22 cellular contexts compared by ENCODE assay signal in the genomic region with DNA sequence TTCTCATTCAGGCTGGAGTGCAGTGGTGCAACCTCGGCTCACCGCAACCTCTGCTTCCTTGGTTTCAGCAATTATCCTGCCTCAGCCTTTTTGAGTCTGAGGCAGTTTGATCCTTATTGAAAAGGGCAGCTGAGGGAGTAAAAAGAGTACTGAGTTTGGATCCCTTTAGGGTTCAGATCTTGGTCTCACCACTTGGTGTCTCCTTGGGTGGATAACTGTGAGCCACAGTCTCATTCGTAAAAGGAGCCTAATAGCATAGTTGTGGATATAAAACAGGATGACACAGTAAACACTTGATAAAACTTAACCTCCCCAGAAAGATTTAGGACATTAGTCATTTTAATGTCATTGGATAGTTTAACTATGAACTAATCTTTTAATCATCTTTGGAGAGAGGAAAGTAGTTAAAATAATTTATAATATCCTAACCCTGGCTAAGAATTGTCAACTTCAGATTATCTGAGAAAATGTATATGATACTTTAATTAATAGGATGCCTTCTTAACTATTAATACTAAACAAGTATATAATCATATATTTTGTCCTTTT.
DNase-seq lines count a peak whose midpoint lies in the region; TF ChIP-seq lines count a peak whose summit lies in the region.
"Had no signal": no experiment of that assay in that cellular context is flagged by ENCODE, and none has a peak within 500 bp of the region (broad histone marks: within the 10 kb centered on the region; RNA-seq: fewer than 3 reads in every experiment).

No MANE protein-coding gene starts in this region.

- peaks cover 12% of the 10 kb centered on the region for H3K4me1 Mint-ChIP-seq in neural progenitor cell
- H3K4me1 Mint-ChIP-seq: activated CD4-positive, alpha-beta T cell treated with anti-CD3 and anti-CD28 coated beads, Interleukin-2, amount 10 ng/mL, durations not matched to agents 7 days and 5 days; activated naive CD8-positive, alpha-beta T cell treated with anti-CD3 and anti-CD28 coated beads, Interleukin-2, amount 50 U/mL, for 24 hours; B cell; naive B cell had no signal

- no peak overlapping the region for H3K27ac Mint-ChIP-seq in neural progenitor cell
- H3K27ac Mint-ChIP-seq: activated CD4-positive, alpha-beta T cell treated with anti-CD3 and anti-CD28 coated beads, Interleukin-2, amount 10 ng/mL, durations not matched to agents 7 days and 5 days; activated naive CD8-positive, alpha-beta T cell treated with anti-CD3 and anti-CD28 coated beads, Interleukin-2, amount 50 U/mL, for 24 hours; B cell; naive B cell had no signal

- H3K4me2 ChIP-seq in neural progenitor cell (no peak overlapping the region), neuronal stem cell (ENCODE audit: insufficient read depth, low read length, poor library complexity, severe bottlenecking) (no peak overlapping the region)
- H3K4me2 ChIP-seq: hepatocyte had no signal

- no peak overlapping the region for H3K23ac ChIP-seq in neuronal stem cell (ENCODE audit: low read depth, low read length, poor library complexity)

- H3K36me3 Mint-ChIP-seq in neural progenitor cell: no peaks in the 10 kb centered on the region
- H3K36me3 Mint-ChIP-seq: naive B cell had no signal

- H2BK15ac ChIP-seq in neuronal stem cell (ENCODE audit: low read length): no peak overlapping the region

- no peak overlapping the region for H2BK12ac ChIP-seq in neuronal stem cell (ENCODE audit: low read length)

- no peaks in the 10 kb centered on the region for H3K27me3 ChIP-seq in BJ (ENCODE audit: control insufficient read depth, insufficient read depth, low read length)
- no peaks in the 10 kb centered on the region for H3K27me3 ChIP-seq in neural progenitor cell
- H3K27me3 ChIP-seq in neuronal stem cell (ENCODE audit: control insufficient read depth in 3 of 3, insufficient read depth in 3 of 3, low read depth in 1 of 3, low read length in 3 of 3): no peaks in the 10 kb centered on the region
- H3K27me3 ChIP-seq: hepatocyte, tibial artery had no signal

- H2AK5ac ChIP-seq in neuronal stem cell (ENCODE audit: low read depth, low read length): no peak overlapping the region

- H3K4me3 Mint-ChIP-seq in neural progenitor cell: no peak overlapping the region
- H3K4me3 Mint-ChIP-seq: activated CD4-positive, alpha-beta T cell treated with anti-CD3 and anti-CD28 coated beads, Interleukin-2, amount 10 ng/mL, durations not matched to agents 7 days and 5 days; activated naive CD8-positive, alpha-beta T cell treated with anti-CD3 and anti-CD28 coated beads, Interleukin-2, amount 50 U/mL, for 24 hours; B cell; naive B cell had no signal

- H3K9me3 Mint-ChIP-seq in neural progenitor cell: peaks cover 4% of the 10 kb centered on the region
- H3K9me3 Mint-ChIP-seq: activated CD4-positive, alpha-beta T cell treated with anti-CD3 and anti-CD28 coated beads, Interleukin-2, amount 10 ng/mL, durations not matched to agents 7 days and 5 days; activated naive CD8-positive, alpha-beta T cell treated with anti-CD3 and anti-CD28 coated beads, Interleukin-2, amount 50 U/mL, for 24 hours had no signal

- H3K4me1 ChIP-seq in neural progenitor cell (peaks cover 27% of the 10 kb centered on the region), neuronal stem cell (ENCODE audit: control insufficient read depth in 2 of 2, insufficient read depth in 1 of 2, low read depth in 1 of 2, low read length in 2 of 2) (peaks cover 5 to 14% of the 10 kb centered on the region in 2 donors)
- H3K4me1 ChIP-seq: left ventricle myocardium inferior, tibial artery had no signal

- DNase-seq in BJ (ENCODE audit: low read depth): peak; percentile 68
- DNase-seq in HT1080 (ENCODE audit: low read depth): peak; percentile 17
- DNase-seq in fibroblast of gingiva (ENCODE audit: low read depth): peak; percentile 1
- DNase-seq in neural progenitor cell (ENCODE audit: low spot score): peak; percentile 5
- DNase-seq in mucosa of gallbladder (ENCODE audit: low spot score): no peak
- DNase-seq in neuronal stem cell (ENCODE audit: low spot score): no peak
- DNase-seq in NCI-H774 (lab: John Stamatoyannopoulos, UW): no peak
- no peak for DNase-seq in effector CD8-positive, alpha-beta T cell (lab: John Stamatoyannopoulos, UW)
- DNase-seq: activated CD4-positive, alpha-beta T cell treated with anti-CD3 and anti-CD28 coated beads, Interleukin-2, amount 10 ng/mL, durations not matched to agents 7 days and 5 days; activated naive CD8-positive, alpha-beta T cell treated with anti-CD3 and anti-CD28 coated beads, Interleukin-2, amount 50 U/mL, for 24 hours; activated T-cell treated with anti-CD3 and anti-CD28 coated beads, Interleukin-2, amount 50 U/mL, for 1 hour; cerebellar nuclear complex; DMS 273 treated with DMSO at 0.1 percent for 48 hours; left ventricle myocardium inferior; MV-4-11; naive B cell; NK-92 treated with Interleukin-12 subunit alpha and Interleukin-12 subunit beta, amount 100 ng/mL, for 24 hours; SHP77 treated with DMSO at 0.1 percent for 48 hours; stimulated activated CD4-positive, alpha-beta T cell treated with anti-CD3 and anti-CD28 coated beads, Interleukin-2, amount 100 ng/mL, for 24 hours; tibial artery had no signal

- no CpG with 5 or more reads among the region's 3 CpGs for WGBS in neuronal stem cell (ENCODE audit: extremely low coverage in 2 of 2, insufficient read length in 2 of 2, insufficient replicate concordance in 1 of 2), 2 donors

- H3F3A ChIP-seq in neural progenitor cell (ENCODE audit: low read depth): peaks cover 9% of the 10 kb centered on the region

- no peaks in the 10 kb centered on the region for H3K79me2 ChIP-seq in neural progenitor cell (ENCODE audit: low read depth)
- H3K79me2 ChIP-seq: hepatocyte had no signal

- H3K9ac ChIP-seq in neural progenitor cell (no peak overlapping the region), neuronal stem cell (ENCODE audit: low read depth, low read length, poor library complexity) (no peak overlapping the region)

- H3K9me3 ChIP-seq in neural progenitor cell (ENCODE audit: low read depth): no peaks in the 10 kb centered on the region
- no peaks in the 10 kb centered on the region for H3K9me3 ChIP-seq in neuronal stem cell (replicated peaks in 1 of 2; ENCODE audit: control insufficient read depth in 2 of 2, insufficient read depth in 1 of 2, low read depth in 1 of 2, low read length in 2 of 2)
- H3K9me3 ChIP-seq: left ventricle myocardium inferior, tibial artery had no signal

- CTCF ChIA-PET in BJ (lab: Yijun Ruan, JAX): interaction anchor here (0.9 to 1.2 kb wide), 2 partner anchors 12 to 14 kb away, joined by 3 read pairs; no protein-coding TSS in a partner anchor

- no peak overlapping the region for H2BK120ac ChIP-seq in neuronal stem cell (ENCODE audit: low read depth, low read length)

- TF ChIP-seq CTCF in BJ (IDR thresholded peaks at IDR 0.05; ENCODE audit: insufficient read depth, low read depth, low read length) (peak; percentile 19; the same call in 1 of the 2 replicates), neural progenitor cell (IDR thresholded peaks at IDR 0.05) (peak; percentile 11)

- POLR2A ChIA-PET in BJ (lab: Charles Lee): no interaction called here

- H3K27me3 Mint-ChIP-seq in neural progenitor cell (ENCODE audit: insufficient read depth, low read depth): no peaks in the 10 kb centered on the region
- H3K27me3 Mint-ChIP-seq: activated CD4-positive, alpha-beta T cell treated with anti-CD3 and anti-CD28 coated beads, Interleukin-2, amount 10 ng/mL, durations not matched to agents 7 days and 5 days; naive B cell had no signal

- H3K18ac ChIP-seq in neuronal stem cell (ENCODE audit: low read length): no peak overlapping the region

- no peaks in the 10 kb centered on the region for H3K79me1 ChIP-seq in neuronal stem cell (ENCODE audit: low read depth, low read length)

- H2BK5ac ChIP-seq in neuronal stem cell (ENCODE audit: low read length): no peak overlapping the region

- H4K8ac ChIP-seq in neuronal stem cell (ENCODE audit: low read depth, low read length): no peak overlapping the region

- H2AFZ ChIP-seq in neural progenitor cell (replicated peaks): no peak overlapping the region
- H2AFZ ChIP-seq in neuronal stem cell (ENCODE audit: low read length): no peak overlapping the region
- H2AFZ ChIP-seq: hepatocyte had no signal

- H3K36me3 ChIP-seq in BJ (ENCODE audit: control insufficient read depth, insufficient read depth, low read length) (no peaks in the 10 kb centered on the region), neural progenitor cell (no peaks in the 10 kb centered on the region), neuronal stem cell (replicated peaks in 1 of 2; ENCODE audit: control insufficient read depth in 2 of 2, insufficient read depth in 2 of 2, low read length in 2 of 2) (no peaks in the 10 kb centered on the region)
- H3K36me3 ChIP-seq: left ventricle myocardium inferior, tibial artery had no signal

- H4K20me1 ChIP-seq in neural progenitor cell (ENCODE audit: low read depth): peaks cover 6% of the 10 kb centered on the region

- no peak overlapping the region for H4K91ac ChIP-seq in neuronal stem cell (ENCODE audit: low read depth, low read length, poor library complexity)

- no peak overlapping the region for H3K27ac ChIP-seq in neural progenitor cell
- H3K27ac ChIP-seq in neuronal stem cell (replicated peaks; ENCODE audit: low read length): no peak overlapping the region
- H3K27ac ChIP-seq: hepatocyte, left ventricle myocardium inferior, tibial artery had no signal

- H3K4ac ChIP-seq in neuronal stem cell (ENCODE audit: low read length): no peak overlapping the region

- H3K14ac ChIP-seq in neuronal stem cell (ENCODE audit: low read length): no peak overlapping the region

- H3K4me3 ChIP-seq in BJ (ENCODE audit: low read depth, low read length): no peak overlapping the region
- no peak overlapping the region for H3K4me3 ChIP-seq in neural progenitor cell
- H3K4me3 ChIP-seq in neuronal stem cell (ENCODE audit: low read length in 2 of 2): no peak overlapping the region
- H3K4me3 ChIP-seq: hepatocyte, left ventricle myocardium inferior, tibial artery had no signal

Comparison
In these comparisons a context has a peak if more than half of its experiments do, and no peak if none do; other contexts are left out.
1. DNase-seq: peak in BJ (single experiment), HT1080 (single experiment), fibroblast of gingiva (single experiment) and neural progenitor cell (single experiment); none in mucosa of gallbladder (single experiment), neuronal stem cell (single experiment), NCI-H774 (single experiment) and effector CD8-positive, alpha-beta T cell (single experiment).